22 cellular contexts compared by ENCODE assay signal in the genomic region with DNA sequence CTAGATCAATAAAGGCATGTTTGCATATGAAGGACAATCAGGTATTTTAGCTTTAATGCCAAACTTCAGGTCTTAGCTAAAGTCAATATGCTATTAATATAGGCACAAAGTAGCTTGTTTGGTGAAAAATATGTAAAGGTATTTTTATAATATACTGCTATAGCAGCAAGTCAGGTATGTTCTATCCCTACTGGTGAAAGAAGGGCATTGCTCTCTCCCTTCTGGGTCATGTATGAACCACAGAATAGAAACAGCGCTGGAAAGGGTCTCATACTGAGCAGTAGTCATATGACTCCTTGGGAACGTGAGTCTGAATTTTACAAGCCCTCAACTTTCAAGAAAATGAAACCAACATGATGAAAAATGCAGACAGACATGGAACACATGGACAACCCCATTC.
DNase-seq lines count a peak whose midpoint lies in the region; ATAC-seq and TF ChIP-seq lines count a peak whose summit lies in the region.
"Had no signal": no experiment of that assay in that cellular context is flagged by ENCODE, and none has a peak within 500 bp of the region (broad histone marks: within the 10 kb centered on the region; RNA-seq: fewer than 3 reads in every experiment).

No MANE protein-coding gene starts in this region.

- H3K79me1 ChIP-seq in mesendoderm (ENCODE audit: low read length), result no peaks in the 10 kb centered on the region

- H3K9me3 ChIP-seq in heart left ventricle, result no peaks in the 10 kb centered on the region
- H3K9me3 ChIP-seq: HAP-1, left ventricle myocardium inferior, psoas muscle, thyroid gland had no signal

- H3K4me3 Mint-ChIP-seq in GM23338 (no peak overlapping the region), WTC11 (no peak overlapping the region), type B pancreatic cell (no peak overlapping the region)
- no peak overlapping the region for H3K4me3 Mint-ChIP-seq in activated CD4-positive, alpha-beta T cell treated with anti-CD3 and anti-CD28 coated beads, Interleukin-2, amount 10 ng/mL, durations not matched to agents 7 days and 5 days
- H3K4me3 Mint-ChIP-seq: activated CD4-positive, alpha-beta T cell treated with anti-CD3 and anti-CD28 coated beads for 36 hours; activated naive CD4-positive, alpha-beta T cell treated with anti-CD3 and anti-CD28 coated beads, Interleukin-2, amount 50 U/mL, for 24 hours; activated T-helper 17 cell treated with anti-CD3 and anti-CD28 coated beads, Interleukin-2, amount 50 U/mL, for 72 hours had no signal

- CTCF ChIA-PET in WTC11 (lab: Charles Lee), result interaction anchor here (1.5 kb wide), 1 partner anchor 316 kb away, joined by 6 read pairs; no protein-coding TSS in a partner anchor
- CTCF ChIA-PET in activated CD4-positive, alpha-beta T cell treated with anti-CD3 and anti-CD28 coated beads, Interleukin-2, amount 10 ng/mL, durations not matched to agents 7 days and 5 days (lab: Charles Lee), result no interaction called here

- H3K9ac ChIP-seq in mesendoderm (ENCODE audit: low read length), result no peak overlapping the region

- H2BK120ac ChIP-seq in mesendoderm (ENCODE audit: low read depth, low read length), result no peak overlapping the region

- no peaks in the 10 kb centered on the region for H4K20me1 ChIP-seq in GM23338 (replicated peaks; ENCODE audit: insufficient read depth)

- H3K27me3 ChIP-seq in GM23338 (ENCODE audit: insufficient read depth), result no peaks in the 10 kb centered on the region
- no peaks in the 10 kb centered on the region for H3K27me3 ChIP-seq in mesendoderm (ENCODE audit: insufficient read depth, low read length, poor library complexity)
- peaks cover 0 to 9% (median 0%) of the 10 kb centered on the region in 9 donors for H3K27me3 ChIP-seq in heart left ventricle
- H3K27me3 ChIP-seq: thyroid gland had no signal

- no peaks in the 10 kb centered on the region for H3F3A ChIP-seq in GM23338 (replicated peaks; ENCODE audit: low read depth)

- H3K4ac ChIP-seq in mesendoderm (ENCODE audit: low read depth, low read length), result no peak overlapping the region

- H3K9me2 ChIP-seq in GM23338 (ENCODE audit: insufficient read depth), result no peaks in the 10 kb centered on the region

- H3K18ac ChIP-seq in mesendoderm (ENCODE audit: low read length), result no peak overlapping the region

- H3K4me3 ChIP-seq in GM23338, result no peak overlapping the region
- no peak overlapping the region for H3K4me3 ChIP-seq in mesendoderm (ENCODE audit: low read length)
- H3K4me3 ChIP-seq in heart left ventricle, result no peak overlapping the region
- H3K4me3 ChIP-seq: HAP-1, left ventricle myocardium inferior, psoas muscle, thyroid gland had no signal

- H3K9me3 Mint-ChIP-seq in GM23338, result no peaks in the 10 kb centered on the region
- no peaks in the 10 kb centered on the region for H3K9me3 Mint-ChIP-seq in WTC11
- H3K9me3 Mint-ChIP-seq in type B pancreatic cell, result no peaks in the 10 kb centered on the region
- H3K9me3 Mint-ChIP-seq in activated CD4-positive, alpha-beta T cell treated with anti-CD3 and anti-CD28 coated beads, Interleukin-2, amount 10 ng/mL, durations not matched to agents 7 days and 5 days, result no peaks in the 10 kb centered on the region
- H3K9me3 Mint-ChIP-seq: activated naive CD4-positive, alpha-beta T cell treated with anti-CD3 and anti-CD28 coated beads, Interleukin-2, amount 50 U/mL, for 24 hours; activated T-helper 17 cell treated with anti-CD3 and anti-CD28 coated beads, Interleukin-2, amount 50 U/mL, for 72 hours had no signal

- no peak overlapping the region for H3K4me2 ChIP-seq in GM23338
- no peak overlapping the region for H3K4me2 ChIP-seq in mesendoderm (ENCODE audit: low read length)

- H2AK5ac ChIP-seq in mesendoderm (ENCODE audit: low read length), result no peak overlapping the region

- peaks cover 2% of the 10 kb centered on the region; the same call in 1 of the 3 replicates for H3K4me1 Mint-ChIP-seq in GM23338
- H3K4me1 Mint-ChIP-seq in WTC11, result no peaks in the 10 kb centered on the region; the same call in 1 of the 2 replicates
- no peaks in the 10 kb centered on the region for H3K4me1 Mint-ChIP-seq in type B pancreatic cell (ENCODE audit: unreplicated experiment)
- no peaks in the 10 kb centered on the region for H3K4me1 Mint-ChIP-seq in activated CD4-positive, alpha-beta T cell treated with anti-CD3 and anti-CD28 coated beads, Interleukin-2, amount 10 ng/mL, durations not matched to agents 7 days and 5 days
- H3K4me1 Mint-ChIP-seq: activated CD4-positive, alpha-beta T cell treated with anti-CD3 and anti-CD28 coated beads for 36 hours; activated naive CD4-positive, alpha-beta T cell treated with anti-CD3 and anti-CD28 coated beads, Interleukin-2, amount 50 U/mL, for 24 hours; activated T-helper 17 cell treated with anti-CD3 and anti-CD28 coated beads, Interleukin-2, amount 50 U/mL, for 72 hours had no signal

- H3K79me2 ChIP-seq in GM23338 (replicated peaks; ENCODE audit: insufficient read depth), result no peaks in the 10 kb centered on the region
- H3K79me2 ChIP-seq in mesendoderm (ENCODE audit: control insufficient read depth, insufficient read depth, low read length), result no peaks in the 10 kb centered on the region

- TF ChIP-seq CTCF in GM23338 (conservative IDR thresholded peaks at IDR 0.05; ENCODE audit: low read depth in 2 of 2), result no peak; a peak in 1 of 4 replicates
- no peak for TF ChIP-seq CTCF in WTC11 (IDR thresholded peaks at IDR 0.05)
- TF ChIP-seq CTCF in type B pancreatic cell (conservative IDR thresholded peaks at IDR 0.05), result peak; percentile 62
- peak in 1 of 12 donors; percentile 20 for TF ChIP-seq CTCF in heart left ventricle (IDR thresholded peaks at IDR 0.05)

- no peak overlapping the region for H4K5ac ChIP-seq in mesendoderm (ENCODE audit: low read length)

- H3K36me3 ChIP-seq in GM23338 (ENCODE audit: insufficient read depth), result no peaks in the 10 kb centered on the region
- no peaks in the 10 kb centered on the region for H3K36me3 ChIP-seq in mesendoderm (ENCODE audit: control insufficient read depth, insufficient read depth, low read length)
- H3K36me3 ChIP-seq in heart left ventricle, result no peaks in the 10 kb centered on the region
- H3K36me3 ChIP-seq: HAP-1, left ventricle myocardium inferior, thyroid gland had no signal

- peaks cover 2% of the 10 kb centered on the region for H3K27me3 Mint-ChIP-seq in GM23338 (ENCODE audit: insufficient read depth, low read depth, poor library complexity)
- peaks cover 3% of the 10 kb centered on the region for H3K27me3 Mint-ChIP-seq in WTC11 (ENCODE audit: low read depth)
- H3K27me3 Mint-ChIP-seq in type B pancreatic cell, result peaks cover 51% of the 10 kb centered on the region
- H3K27me3 Mint-ChIP-seq in activated CD4-positive, alpha-beta T cell treated with anti-CD3 and anti-CD28 coated beads, Interleukin-2, amount 10 ng/mL, durations not matched to agents 7 days and 5 days, result peaks cover 3% of the 10 kb centered on the region

- H3K27ac Mint-ChIP-seq in GM23338 (no peak overlapping the region), WTC11 (no peak overlapping the region), type B pancreatic cell (no peak overlapping the region)
- no peak overlapping the region for H3K27ac Mint-ChIP-seq in activated CD4-positive, alpha-beta T cell treated with anti-CD3 and anti-CD28 coated beads, Interleukin-2, amount 10 ng/mL, durations not matched to agents 7 days and 5 days
- H3K27ac Mint-ChIP-seq: activated CD4-positive, alpha-beta T cell treated with anti-CD3 and anti-CD28 coated beads for 36 hours; activated naive CD4-positive, alpha-beta T cell treated with anti-CD3 and anti-CD28 coated beads, Interleukin-2, amount 50 U/mL, for 24 hours; activated T-helper 17 cell treated with anti-CD3 and anti-CD28 coated beads, Interleukin-2, amount 50 U/mL, for 72 hours had no signal

- no peak overlapping the region for H4K8ac ChIP-seq in mesendoderm (ENCODE audit: low read depth, low read length)

- no peaks in the 10 kb centered on the region for H3K36me3 Mint-ChIP-seq in GM23338 (ENCODE audit: low read depth)
- H3K36me3 Mint-ChIP-seq in WTC11, result no peaks in the 10 kb centered on the region
- no peaks in the 10 kb centered on the region for H3K36me3 Mint-ChIP-seq in type B pancreatic cell
- no peaks in the 10 kb centered on the region for H3K36me3 Mint-ChIP-seq in activated CD4-positive, alpha-beta T cell treated with anti-CD3 and anti-CD28 coated beads, Interleukin-2, amount 10 ng/mL, durations not matched to agents 7 days and 5 days (ENCODE audit: low read depth)
- H3K36me3 Mint-ChIP-seq: activated naive CD4-positive, alpha-beta T cell treated with anti-CD3 and anti-CD28 coated beads, Interleukin-2, amount 50 U/mL, for 24 hours had no signal

- H2BK5ac ChIP-seq in mesendoderm (ENCODE audit: low read length), result no peak overlapping the region

- H2AFZ ChIP-seq in GM23338, result no peak overlapping the region

- POLR2A ChIA-PET in WTC11 (lab: Charles Lee), result no interaction called here
- POLR2A ChIA-PET in activated CD4-positive, alpha-beta T cell treated with anti-CD3 and anti-CD28 coated beads, Interleukin-2, amount 10 ng/mL, durations not matched to agents 7 days and 5 days (lab: Charles Lee), result no interaction called here

- TF ChIP-seq POLR2A in heart left ventricle (IDR thresholded peaks at IDR 0.05), result no peak

- ATAC-seq in GM23338, result peak; percentile 41; the same call in 2 of the 3 replicates
- ATAC-seq in WTC11, result peak; percentile 52; the same call in 1 of the 2 replicates
- ATAC-seq in heart left ventricle, result no peak
- no peak for ATAC-seq in GM18870 (IDR thresholded peaks at IDR 0.05; ENCODE audit: unreplicated experiment)
- ATAC-seq: activated CD4-positive, alpha-beta T cell treated with anti-CD3 and anti-CD28 coated beads for 36 hours; activated T-helper 17 cell treated with anti-CD3 and anti-CD28 coated beads, Interleukin-2, amount 50 U/mL, for 72 hours; psoas muscle had no signal

- H3K4me1 ChIP-seq in GM23338 (ENCODE audit: insufficient read depth) (no peaks in the 10 kb centered on the region), mesendoderm (ENCODE audit: control insufficient read depth, low read depth, low read length) (no peaks in the 10 kb centered on the region), heart left ventricle (no peaks in the 10 kb centered on the region)
- H3K4me1 ChIP-seq: HAP-1, left ventricle myocardium inferior, psoas muscle, thyroid gland had no signal

- H3K27ac ChIP-seq in GM23338 (ENCODE audit: low read depth), result no peak overlapping the region
- no peak overlapping the region for H3K27ac ChIP-seq in mesendoderm (ENCODE audit: low read depth, low read length)
- H3K27ac ChIP-seq in heart left ventricle, result no peak overlapping the region
- H3K27ac ChIP-seq: left ventricle myocardium inferior, psoas muscle, thyroid gland had no signal

- H3K56ac ChIP-seq in mesendoderm (ENCODE audit: low read length), result no peak overlapping the region

- WGBS in mesendoderm (ENCODE audit: extremely low coverage, insufficient coverage, low lambda C conversion rate), result no CpG with 5 or more reads among the region's 2 CpGs
- WGBS in heart left ventricle, 4 donors, result 71 to 84% (median 74%) methylated on average over 2 of the region's 2 CpGs

- H2BK15ac ChIP-seq in mesendoderm (replicated peaks; ENCODE audit: low read depth), result no peak overlapping the region

- intact Hi-C loops in heart left ventricle (cut with DNase I), result loop anchor here in 6 of 10 donors (10.0 kb wide), 5 partner anchors 302 to 752 kb away; no protein-coding TSS in a partner anchor

- DNase-seq in GM23338 (ENCODE audit: low spot score) (no peak), WTC11 (ENCODE audit: low spot score) (no peak), mesendoderm (peak; percentile 1), type B pancreatic cell (ENCODE audit: extremely low spot score, unreplicated experiment) (no peak), heart left ventricle (no peak)
- no peak for DNase-seq in activated CD4-positive, alpha-beta T cell treated with anti-CD3 and anti-CD28 coated beads, Interleukin-2, amount 10 ng/mL, durations not matched to agents 7 days and 5 days
- DNase-seq: activated CD4-positive, alpha-beta T cell treated with anti-CD3 and anti-CD28 coated beads for 36 hours; C1 segment of cervical spinal cord; left ventricle myocardium inferior; NCI-H146; NCI-H2107; NCI-H345; NCI-H69; psoas muscle; SHP77 treated with DMSO at 0.1 percent for 48 hours; stimulated activated CD4-positive, alpha-beta T cell treated with anti-CD3 and anti-CD28 coated beads, Interleukin-4, amount 100 ng/mL, for 24 hours; T-helper 2 cell; thyroid gland had no signal

- no peak overlapping the region for H3K23ac ChIP-seq in mesendoderm (ENCODE audit: low read length)

Comparison
In these comparisons a context has a peak if more than half of its experiments do, and no peak if none do; other contexts are left out.
1. ATAC-seq: peak in GM23338 (single experiment) and WTC11 (single experiment); none in heart left ventricle (0 of 4) and GM18870 (single experiment).